In the genomic region with DNA sequence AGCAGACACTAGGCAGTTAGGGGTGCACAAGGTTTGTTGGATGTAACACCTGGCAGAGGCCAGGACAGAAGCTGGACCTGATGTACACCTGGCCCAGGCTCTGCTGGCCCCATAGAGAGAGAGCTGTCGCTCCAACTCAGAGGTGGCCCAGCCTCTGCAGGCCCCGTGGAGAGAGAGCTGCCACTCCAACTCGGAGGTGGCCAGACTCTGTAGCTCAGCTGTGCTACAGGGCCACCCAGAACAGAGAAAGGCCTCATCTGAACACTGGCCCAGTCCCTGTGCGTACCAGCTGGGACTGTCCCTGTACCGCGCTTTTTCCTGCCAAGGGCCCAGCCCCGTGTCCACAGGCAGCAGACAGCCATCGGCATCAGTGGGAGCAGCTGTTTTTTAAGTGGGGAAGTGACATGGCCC, we compare ENCODE assay signal across 1 cellular context.
TF ChIP-seq lines count a peak whose summit lies in the region.

No MANE protein-coding gene starts in this region.

TF ChIP-seq in WTC11, 78 proteins besides CTCF, POLR2A, EP300 and RAD21 (continued from another document):
- TF ChIP-seq, protein P1, sequence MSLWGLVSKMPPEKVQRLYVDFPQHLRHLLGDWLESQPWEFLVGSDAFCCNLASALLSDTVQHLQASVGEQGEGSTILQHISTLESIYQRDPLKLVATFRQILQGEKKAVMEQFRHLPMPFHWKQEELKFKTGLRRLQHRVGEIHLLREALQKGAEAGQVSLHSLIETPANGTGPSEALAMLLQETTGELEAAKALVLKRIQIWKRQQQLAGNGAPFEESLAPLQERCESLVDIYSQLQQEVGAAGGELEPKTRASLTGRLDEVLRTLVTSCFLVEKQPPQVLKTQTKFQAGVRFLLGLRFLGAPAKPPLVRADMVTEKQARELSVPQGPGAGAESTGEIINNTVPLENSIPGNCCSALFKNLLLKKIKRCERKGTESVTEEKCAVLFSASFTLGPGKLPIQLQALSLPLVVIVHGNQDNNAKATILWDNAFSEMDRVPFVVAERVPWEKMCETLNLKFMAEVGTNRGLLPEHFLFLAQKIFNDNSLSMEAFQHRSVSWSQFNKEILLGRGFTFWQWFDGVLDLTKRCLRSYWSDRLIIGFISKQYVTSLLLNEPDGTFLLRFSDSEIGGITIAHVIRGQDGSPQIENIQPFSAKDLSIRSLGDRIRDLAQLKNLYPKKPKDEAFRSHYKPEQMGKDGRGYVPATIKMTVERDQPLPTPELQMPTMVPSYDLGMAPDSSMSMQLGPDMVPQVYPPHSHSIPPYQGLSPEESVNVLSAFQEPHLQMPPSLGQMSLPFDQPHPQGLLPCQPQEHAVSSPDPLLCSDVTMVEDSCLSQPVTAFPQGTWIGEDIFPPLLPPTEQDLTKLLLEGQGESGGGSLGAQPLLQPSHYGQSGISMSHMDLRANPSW (CRISPR knock-in tag; conservative IDR thresholded peaks at IDR 0.05; ENCODE audit: low read depth): no peak
- no peak for TF ChIP-seq CREM (CRISPR knock-in tag; IDR thresholded peaks at IDR 0.05)
TF ChIP-seq in WTC11: peak in this region for 0.
